Comparison of ENCODE assay signal across 8 cellular contexts in the genomic region with DNA sequence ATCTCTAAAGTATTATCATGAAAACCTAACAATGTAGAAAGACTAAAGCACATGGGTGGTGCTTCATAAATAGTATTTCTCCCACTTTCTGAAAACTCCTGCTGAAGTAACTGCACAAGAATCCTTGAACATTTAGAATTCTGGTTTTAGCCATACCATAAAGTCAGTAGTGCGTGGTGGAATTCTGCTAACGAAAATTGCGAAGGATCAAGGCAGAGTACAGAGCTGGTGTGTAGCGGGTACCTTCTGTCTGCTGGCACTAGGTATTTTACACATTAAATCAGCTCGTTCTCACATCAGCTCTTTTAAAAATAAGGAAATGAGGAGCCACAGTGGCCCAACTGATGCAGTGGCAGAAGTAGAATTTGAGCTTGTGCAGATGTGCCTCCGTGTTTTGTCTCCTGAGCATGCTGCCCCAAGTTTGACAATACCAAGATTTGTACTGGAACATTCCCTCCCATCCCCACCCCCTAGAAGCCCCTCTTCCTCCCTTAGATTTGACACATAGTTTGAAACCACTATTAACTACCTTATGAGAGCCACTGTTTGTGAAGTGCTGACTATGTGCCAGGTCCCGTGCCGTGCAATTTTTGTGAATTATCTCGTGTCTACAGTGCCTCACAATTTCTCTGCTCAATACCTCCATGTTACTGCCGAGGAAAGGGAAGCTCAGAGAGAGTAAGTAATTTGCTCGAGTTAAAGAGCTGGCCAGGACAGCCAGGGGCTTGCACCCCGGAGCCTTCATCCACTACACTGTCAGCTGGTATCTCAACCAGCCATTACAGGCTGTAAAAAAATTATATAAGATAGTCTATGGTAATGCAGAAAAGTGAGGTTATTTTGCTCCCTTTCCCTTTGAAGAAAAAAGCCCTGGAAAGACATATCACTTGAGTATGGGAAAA.
A peak's percentile ranks its signal among the peaks of the same experiment; 100 is the strongest.
DNase-seq lines count a peak whose midpoint lies in the region; ATAC-seq and TF ChIP-seq lines count a peak whose summit lies in the region.
"Had no signal": no experiment of that assay in that cellular context is flagged by ENCODE, and none has a peak within 500 bp of the region (broad histone marks: within the 10 kb centered on the region; RNA-seq: fewer than 3 reads in every experiment).

No MANE protein-coding gene starts in this region.

- intact Hi-C loops in transverse colon (cut with DNase I; ENCODE audit: low total_unique reads) = no loop called here

- H3K4me3 ChIP-seq in fibroblast of villous mesenchyme (ENCODE audit: low read depth, low read length) = peak overlapping the region; percentile 51
- no peak overlapping the region for H3K4me3 ChIP-seq in transverse colon

- 71 to 78% methylated on average over 10 to 12 of the region's 12 CpGs for WGBS in transverse colon (ENCODE audit: low coverage in 1 of 2), 2 donors

- no peak for TF ChIP-seq EP300 in transverse colon (IDR thresholded peaks at IDR 0.05; ENCODE audit: low read depth)

- no peaks in the 10 kb centered on the region for H3K9me3 ChIP-seq in transverse colon

- no peak for TF ChIP-seq CTCF in fibroblast of villous mesenchyme (IDR thresholded peaks at IDR 0.05; ENCODE audit: insufficient read depth, low read depth, low read length)
- no peak for TF ChIP-seq CTCF in transverse colon (IDR thresholded peaks at IDR 0.05)

- ATAC-seq in GM21576 (IDR thresholded peaks at IDR 0.05; ENCODE audit: unreplicated experiment) = peak; percentile 17

- in situ Hi-C loops in transverse colon (cut with MboI; ENCODE audit: low pct_ligation_motif_present in 1 of 4, low pct_unique_long_range_greater_than_20kb in 1 of 4, low sequenced_read_pairs in 3 of 4) = no loop called here

- no peaks in the 10 kb centered on the region for H3K27me3 ChIP-seq in transverse colon

- no peaks in the 10 kb centered on the region for H3K36me3 ChIP-seq in transverse colon

- DNase-seq in NAMALWA (ENCODE audit: low spot score) = peak; percentile 13
- DNase-seq in fibroblast of villous mesenchyme (ENCODE audit: low read depth) = no peak
- DNase-seq in transverse colon = no peak
- no peak for DNase-seq in AG08396 (ENCODE audit: low spot score)
- no peak for DNase-seq in DMS79 (lab: John Stamatoyannopoulos, UW)
- no peak for DNase-seq in HT-29 (ENCODE audit: low spot score)
- DNase-seq: NCI-H1930 had no signal

- TF ChIP-seq POLR2A in transverse colon (IDR thresholded peaks at IDR 0.05) = no peak

- H3K4me1 ChIP-seq in transverse colon = peaks cover 14 to 51% (median 31%) of the 10 kb centered on the region in 4 donors

- peak overlapping the region; percentile 78 to 82 (median 80) for H3K27ac ChIP-seq in transverse colon
